Comparison of ENCODE assay signal across 14 cellular contexts in the genomic region with DNA sequence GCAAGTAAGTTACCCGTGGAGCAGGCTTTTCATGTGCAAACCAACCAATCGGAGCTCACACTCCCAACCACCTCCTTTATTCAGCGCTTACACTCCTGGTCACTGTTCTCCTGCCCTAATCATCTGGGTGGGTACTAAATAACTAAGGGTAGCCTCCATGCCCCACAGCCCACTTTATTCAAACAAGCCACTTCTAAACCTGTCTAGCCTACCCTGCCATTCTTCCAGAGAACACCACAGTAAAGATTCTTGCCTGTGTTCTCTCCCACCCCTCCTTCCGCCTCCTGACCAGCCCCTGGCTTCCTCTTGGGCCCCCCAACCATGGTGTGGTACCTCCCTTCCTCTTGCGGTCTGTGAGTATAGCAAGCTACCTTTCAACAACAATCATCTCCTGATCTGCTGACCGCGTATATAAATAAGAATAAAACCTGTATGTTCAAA.
DNase-seq lines count a peak whose midpoint lies in the region; ATAC-seq and TF ChIP-seq lines count a peak whose summit lies in the region.
"Had no signal": no experiment of that assay in that cellular context is flagged by ENCODE, and none has a peak within 500 bp of the region (broad histone marks: within the 10 kb centered on the region; RNA-seq: fewer than 3 reads in every experiment).

No MANE protein-coding gene starts in this region.

- H3K9me3 ChIP-seq in heart left ventricle (peaks cover 0 to 3% (median 0%) of the 10 kb centered on the region in 12 donors), spleen (peaks cover 0 to 6% (median 0%) of the 10 kb centered on the region in 8 donors)
- H3K9me3 ChIP-seq: BLaER1 had no signal

- intact Hi-C loops in activated T-helper 2 cell treated with anti-CD3 and anti-CD28 coated beads, Interferon-gamma antibody, Interleukin-2, Interleukin-4, amounts not matched to agents 10 μg/mL and 5 μg/mL and 100 μg/mL, durations not matched to agents 14 hours and 24 hours and 36 hours (cut with micrococcal nuclease): no loop called here
- intact Hi-C loops in heart left ventricle (cut with DNase I) (no loop called here), spleen (cut with DNase I; ENCODE audit: low total_unique reads) (no loop called here)

- H3K27ac Mint-ChIP-seq in T-cell: peak overlapping the region; percentile 81 to 91
- peak overlapping the region; percentile 68 for H3K27ac Mint-ChIP-seq in activated T-helper 2 cell treated with anti-CD3 and anti-CD28 coated beads, Interferon-gamma antibody, Interleukin-2, Interleukin-4, amounts not matched to agents 10 μg/mL and 5 μg/mL and 100 μg/mL, durations not matched to agents 14 hours and 24 hours and 36 hours
- peak overlapping the region; percentile 7 to 92 (median 72) for H3K27ac Mint-ChIP-seq in naive thymus-derived CD8-positive, alpha-beta T cell

- TF ChIP-seq POLR2A in heart left ventricle (IDR thresholded peaks at IDR 0.05) (no peak), spleen (IDR thresholded peaks at IDR 0.05) (no peak)

- H3K27me3 Mint-ChIP-seq in T-cell: no peaks in the 10 kb centered on the region
- no peaks in the 10 kb centered on the region for H3K27me3 Mint-ChIP-seq in activated T-helper 2 cell treated with anti-CD3 and anti-CD28 coated beads, Interferon-gamma antibody, Interleukin-2, Interleukin-4, amounts not matched to agents 10 μg/mL and 5 μg/mL and 100 μg/mL, durations not matched to agents 14 hours and 24 hours and 36 hours (ENCODE audit: low read depth)
- H3K27me3 Mint-ChIP-seq in naive thymus-derived CD8-positive, alpha-beta T cell: no peaks in the 10 kb centered on the region

- H3K4me1 ChIP-seq in heart left ventricle (no peaks in the 10 kb centered on the region), spleen (peaks cover 0 to 14% (median 0%) of the 10 kb centered on the region in 6 donors)
- H3K4me1 ChIP-seq: BLaER1 had no signal

- POLR2A ChIA-PET in T-cell (lab: Charles Lee): interaction anchor here in 1 of 2 donors (0.7 kb wide), 1 partner anchor 166 kb away, joined by 4 read pairs; no protein-coding TSS in a partner anchor
- POLR2A ChIA-PET in naive thymus-derived CD8-positive, alpha-beta T cell (lab: Charles Lee): interaction anchor here (0.5 to 1.2 kb wide), 7 partner anchors 11 to 1769 kb away, joined by 3 to 4 read pairs (median 3); no protein-coding TSS in a partner anchor

- TF ChIP-seq CTCF in heart left ventricle (IDR thresholded peaks at IDR 0.05) (no peak), spleen (IDR thresholded peaks at IDR 0.05 in 8 of 11, conservative IDR thresholded peaks at IDR 0.05 in 3 of 11) (no peak), foreskin fibroblast (IDR thresholded peaks at IDR 0.05; ENCODE audit: low read depth, low read length) (no peak)

- H3K27me3 ChIP-seq in heart left ventricle (peaks cover 0 to 24% (median 2%) of the 10 kb centered on the region in 9 donors), spleen (replicated peaks in 1 of 7) (peaks cover 0 to 6% (median 0%) of the 10 kb centered on the region in 7 donors)
- H3K27me3 ChIP-seq: BLaER1 had no signal

- DNase-seq in CMK (ENCODE audit: low read depth): peak; percentile 0
- DNase-seq in T-cell: peak; percentile 6 to 63 (median 25)
- peak; percentile 30 for DNase-seq in activated T-helper 2 cell treated with anti-CD3 and anti-CD28 coated beads, Interferon-gamma antibody, Interleukin-2, Interleukin-4, amounts not matched to agents 10 μg/mL and 5 μg/mL and 100 μg/mL, durations not matched to agents 14 hours and 24 hours and 36 hours (ENCODE audit: low spot score)
- peak in 8 of 10 donors; percentile 4 to 69 (median 42) for DNase-seq in naive thymus-derived CD8-positive, alpha-beta T cell
- DNase-seq in heart left ventricle: no peak
- DNase-seq in NCI-H774 (lab: John Stamatoyannopoulos, UW): no peak
- no peak for DNase-seq in spleen
- DNase-seq in foreskin fibroblast: no peak
- DNase-seq: EL; IMR-90; NCI-H1417 treated with DMSO at 0.1 percent for 48 hours; NCI-H446; stimulated activated naive CD4-positive, alpha-beta T cell treated with Interleukin-2 at 50 U/mL for 16 hours had no signal

- H3K9me3 Mint-ChIP-seq in T-cell: peaks cover 0 to 7% (median 0%) of the 10 kb centered on the region in 3 donors
- peaks cover 8% of the 10 kb centered on the region for H3K9me3 Mint-ChIP-seq in activated T-helper 2 cell treated with anti-CD3 and anti-CD28 coated beads, Interferon-gamma antibody, Interleukin-2, Interleukin-4, amounts not matched to agents 10 μg/mL and 5 μg/mL and 100 μg/mL, durations not matched to agents 14 hours and 24 hours and 36 hours
- H3K9me3 Mint-ChIP-seq in naive thymus-derived CD8-positive, alpha-beta T cell: peaks cover 0 to 5% (median 0%) of the 10 kb centered on the region in 9 donors

- no peaks in the 10 kb centered on the region for H3K36me3 ChIP-seq in heart left ventricle
- H3K36me3 ChIP-seq in spleen: no peaks in the 10 kb centered on the region
- H3K36me3 ChIP-seq: BLaER1 had no signal

- CTCF ChIA-PET in T-cell (lab: Charles Lee): no interaction called here

- peak; percentile 71 to 81 (median 78) for ATAC-seq in T-cell (replicated peaks in 1 of 4)
- ATAC-seq in naive thymus-derived CD8-positive, alpha-beta T cell: peak; percentile 73 to 88
- no peak for ATAC-seq in heart left ventricle

- 33 to 39% (median 37%) methylated on average over 7 of the region's 7 CpGs for WGBS in heart left ventricle, 4 donors
- WGBS in spleen, 5 donors: 16 to 28% (median 23%) methylated on average over 7 of the region's 7 CpGs

- H3K4me3 ChIP-seq in heart left ventricle (no peak overlapping the region), spleen (peak overlapping the region in 1 of 8 donors; percentile 16), foreskin fibroblast (ENCODE audit: low read depth in 1 of 2, low read length in 2 of 2) (no peak overlapping the region)
- H3K4me3 ChIP-seq: BLaER1 had no signal

- H3K4me3 Mint-ChIP-seq in T-cell: peak overlapping the region; percentile 45 to 79 (median 71)
- H3K4me3 Mint-ChIP-seq in activated T-helper 2 cell treated with anti-CD3 and anti-CD28 coated beads, Interferon-gamma antibody, Interleukin-2, Interleukin-4, amounts not matched to agents 10 μg/mL and 5 μg/mL and 100 μg/mL, durations not matched to agents 14 hours and 24 hours and 36 hours (ENCODE audit: low read depth): peak overlapping the region; percentile 42
- H3K4me3 Mint-ChIP-seq in naive thymus-derived CD8-positive, alpha-beta T cell: peak overlapping the region; percentile 49 to 91 (median 82)

- H3K36me3 Mint-ChIP-seq in T-cell: no peaks in the 10 kb centered on the region
- peaks cover 7% of the 10 kb centered on the region for H3K36me3 Mint-ChIP-seq in activated T-helper 2 cell treated with anti-CD3 and anti-CD28 coated beads, Interferon-gamma antibody, Interleukin-2, Interleukin-4, amounts not matched to agents 10 μg/mL and 5 μg/mL and 100 μg/mL, durations not matched to agents 14 hours and 24 hours and 36 hours (ENCODE audit: low read depth)
- H3K36me3 Mint-ChIP-seq in naive thymus-derived CD8-positive, alpha-beta T cell: peaks cover 0 to 3% (median 0%) of the 10 kb centered on the region in 3 donors

- H3K27ac ChIP-seq in heart left ventricle (peak overlapping the region in 1 of 12 donors; percentile 40), spleen (peak overlapping the region in 4 of 8 donors; percentile 22 to 68 (median 43))
- H3K27ac ChIP-seq: BLaER1 had no signal

- H3K4me1 Mint-ChIP-seq in T-cell: peaks cover 61 to 69% (median 64%) of the 10 kb centered on the region in 3 donors
- H3K4me1 Mint-ChIP-seq in activated T-helper 2 cell treated with anti-CD3 and anti-CD28 coated beads, Interferon-gamma antibody, Interleukin-2, Interleukin-4, amounts not matched to agents 10 μg/mL and 5 μg/mL and 100 μg/mL, durations not matched to agents 14 hours and 24 hours and 36 hours (ENCODE audit: low read depth): peaks cover 72% of the 10 kb centered on the region
- H3K4me1 Mint-ChIP-seq in naive thymus-derived CD8-positive, alpha-beta T cell: peaks cover 26 to 60% (median 47%) of the 10 kb centered on the region in 4 donors

Comparison
In these comparisons a context has a peak if more than half of its experiments do, and no peak if none do; other contexts are left out.
1. DNase-seq: peak in CMK (single experiment), T-cell (34 of 34), activated T-helper 2 cell treated with anti-CD3 and anti-CD28 coated beads, Interferon-gamma antibody, Interleukin-2, Interleukin-4, amounts not matched to agents 10 μg/mL and 5 μg/mL and 100 μg/mL, durations not matched to agents 14 hours and 24 hours and 36 hours (single experiment) and naive thymus-derived CD8-positive, alpha-beta T cell (8 of 10); none in heart left ventricle (0 of 5), NCI-H774 (single experiment), spleen (single experiment) and foreskin fibroblast (0 of 2).
2. ATAC-seq: peak in T-cell (4 of 4) and naive thymus-derived CD8-positive, alpha-beta T cell (2 of 2); none in heart left ventricle (0 of 4).
3. Peak in every context shown above with its lines, with median percentiles within 50 percentile points of each other: H3K27ac Mint-ChIP-seq and H3K4me3 Mint-ChIP-seq.